8 cellular contexts compared by ENCODE assay signal in genomic region chr5:150789943-150790611, GRCh38.
DNase-seq lines count a peak whose midpoint lies in the region; ATAC-seq lines count a peak whose summit lies in the region.

No MANE protein-coding gene starts in this region.

- peak overlapping the region in 18 of 21 experiments; percentile 9 to 87 (median 63) for H3K27ac ChIP-seq in skin epidermis

- no peak overlapping the region for H3K4me3 ChIP-seq in skin epidermis

- DNase-seq in OCI-M1 (lab: John Stamatoyannopoulos, UW), result peak; percentile 76
- DNase-seq in activated T-helper 1 cell treated with Interleukin-2 at 50 U/mL for 16 hours (ENCODE audit: low read depth), result peak; percentile 24
- peak; percentile 95 for DNase-seq in foreskin melanocyte
- DNase-seq in DMS153 treated with DMSO at 0.1 percent for 48 hours (lab: John Stamatoyannopoulos, UW; ENCODE audit: unreplicated experiment), result no peak
- DNase-seq in NCI-H146 (lab: John Stamatoyannopoulos, UW), result no peak

- ATAC-seq in GM18511 (IDR thresholded peaks at IDR 0.05; ENCODE audit: unreplicated experiment), result peak; percentile 97
- ATAC-seq in HG02870 (IDR thresholded peaks at IDR 0.05; ENCODE audit: unreplicated experiment), result peak; percentile 98

Comparison
In these comparisons a context has a peak if more than half of its experiments do, and no peak if none do; other contexts are left out.
1. DNase-seq: peak in OCI-M1 (single experiment), activated T-helper 1 cell treated with Interleukin-2 at 50 U/mL for 16 hours (single experiment) and foreskin melanocyte (single experiment); none in DMS153 treated with DMSO at 0.1 percent for 48 hours (single experiment) and NCI-H146 (single experiment).